Comparison of ENCODE assay signal across 1 cellular context in the genomic region with DNA sequence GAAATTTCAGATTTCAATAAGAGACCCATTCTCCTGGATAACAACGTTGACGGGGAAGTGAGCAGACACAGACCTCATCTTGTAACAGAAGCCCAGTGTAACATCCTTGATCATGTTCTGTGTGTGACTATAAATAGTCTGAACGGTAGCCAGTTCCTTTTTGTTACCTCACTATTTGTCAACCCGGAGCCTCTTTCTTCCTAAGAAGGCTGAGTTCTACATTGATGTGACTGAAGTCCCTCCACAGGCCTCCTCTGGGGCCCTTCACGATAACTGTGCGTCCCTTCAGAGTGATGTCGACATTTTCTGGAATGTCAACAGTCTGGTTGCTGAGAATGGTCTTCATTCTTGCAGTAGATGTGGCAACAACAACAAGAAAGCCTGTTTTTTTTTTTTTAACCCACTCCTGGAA.
TF ChIP-seq lines count a peak whose summit lies in the region.

No MANE protein-coding gene starts in this region.

TF ChIP-seq in HepG2, 621 proteins besides CTCF, POLR2A, EP300 and RAD21 (continued from another document and continues in another):
- TF ChIP-seq, protein P1, sequence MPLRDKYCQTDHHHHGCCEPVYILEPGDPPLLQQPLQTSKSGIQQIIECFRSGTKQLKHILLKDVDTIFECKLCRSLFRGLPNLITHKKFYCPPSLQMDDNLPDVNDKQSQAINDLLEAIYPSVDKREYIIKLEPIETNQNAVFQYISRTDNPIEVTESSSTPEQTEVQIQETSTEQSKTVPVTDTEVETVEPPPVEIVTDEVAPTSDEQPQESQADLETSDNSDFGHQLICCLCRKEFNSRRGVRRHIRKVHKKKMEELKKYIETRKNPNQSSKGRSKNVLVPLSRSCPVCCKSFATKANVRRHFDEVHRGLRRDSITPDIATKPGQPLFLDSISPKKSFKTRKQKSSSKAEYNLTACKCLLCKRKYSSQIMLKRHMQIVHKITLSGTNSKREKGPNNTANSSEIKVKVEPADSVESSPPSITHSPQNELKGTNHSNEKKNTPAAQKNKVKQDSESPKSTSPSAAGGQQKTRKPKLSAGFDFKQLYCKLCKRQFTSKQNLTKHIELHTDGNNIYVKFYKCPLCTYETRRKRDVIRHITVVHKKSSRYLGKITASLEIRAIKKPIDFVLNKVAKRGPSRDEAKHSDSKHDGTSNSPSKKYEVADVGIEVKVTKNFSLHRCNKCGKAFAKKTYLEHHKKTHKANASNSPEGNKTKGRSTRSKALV (CRISPR knock-in tag; IDR thresholded peaks at IDR 0.05), result no peak
- TF ChIP-seq, protein P2, sequence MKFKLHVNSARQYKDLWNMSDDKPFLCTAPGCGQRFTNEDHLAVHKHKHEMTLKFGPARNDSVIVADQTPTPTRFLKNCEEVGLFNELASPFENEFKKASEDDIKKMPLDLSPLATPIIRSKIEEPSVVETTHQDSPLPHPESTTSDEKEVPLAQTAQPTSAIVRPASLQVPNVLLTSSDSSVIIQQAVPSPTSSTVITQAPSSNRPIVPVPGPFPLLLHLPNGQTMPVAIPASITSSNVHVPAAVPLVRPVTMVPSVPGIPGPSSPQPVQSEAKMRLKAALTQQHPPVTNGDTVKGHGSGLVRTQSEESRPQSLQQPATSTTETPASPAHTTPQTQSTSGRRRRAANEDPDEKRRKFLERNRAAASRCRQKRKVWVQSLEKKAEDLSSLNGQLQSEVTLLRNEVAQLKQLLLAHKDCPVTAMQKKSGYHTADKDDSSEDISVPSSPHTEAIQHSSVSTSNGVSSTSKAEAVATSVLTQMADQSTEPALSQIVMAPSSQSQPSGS (CRISPR knock-in tag; IDR thresholded peaks at IDR 0.05), result peak; percentile 45; the same call in 1 of the 2 replicates
- TF ChIP-seq KAT7 (CRISPR knock-in tag; IDR thresholded peaks at IDR 0.05; ENCODE audit: borderline replicate concordance), result peak; percentile 85
- no peak for TF ChIP-seq LCORL (IDR thresholded peaks at IDR 0.05)
- TF ChIP-seq LCORL (CRISPR knock-in tag; IDR thresholded peaks at IDR 0.05), result no peak
- TF ChIP-seq FIP1L1 (IDR thresholded peaks at IDR 0.05; ENCODE audit: borderline replicate concordance, insufficient read depth, low read depth, low read length), result no peak
- TF ChIP-seq ZNF703 (CRISPR knock-in tag; IDR thresholded peaks at IDR 0.05; ENCODE audit: borderline replicate concordance), result no peak
- no peak for TF ChIP-seq MTF2 (CRISPR knock-in tag; IDR thresholded peaks at IDR 0.05; ENCODE audit: borderline replicate concordance)
- no peak for TF ChIP-seq SRF (IDR thresholded peaks at IDR 0.05; ENCODE audit: low read depth, low read length)
- no peak for TF ChIP-seq ZNF350 (CRISPR knock-in tag; IDR thresholded peaks at IDR 0.05; ENCODE audit: borderline replicate concordance, low read depth)
- no peak for TF ChIP-seq ZNF512 (CRISPR knock-in tag; IDR thresholded peaks at IDR 0.05)
- no peak for TF ChIP-seq CENPT (CRISPR knock-in tag; IDR thresholded peaks at IDR 0.05; ENCODE audit: low read depth)
- no peak for TF ChIP-seq ZNF10 (CRISPR knock-in tag; IDR thresholded peaks at IDR 0.05; ENCODE audit: borderline replicate concordance, low read depth)
- TF ChIP-seq ZNF331 (CRISPR knock-in tag; IDR thresholded peaks at IDR 0.05), result peak; percentile 68; the same call in 1 of the 2 replicates
- peak; percentile 44; the same call in 1 of the 2 replicates for TF ChIP-seq RXRA (CRISPR knock-in tag; IDR thresholded peaks at IDR 0.05)
- no peak for TF ChIP-seq ZNF577 (CRISPR knock-in tag; IDR thresholded peaks at IDR 0.05; ENCODE audit: borderline replicate concordance, low read depth)
- no peak for TF ChIP-seq PAF1 (CRISPR knock-in tag; IDR thresholded peaks at IDR 0.05)
- no peak for TF ChIP-seq ZBTB10 (CRISPR knock-in tag; IDR thresholded peaks at IDR 0.05; ENCODE audit: borderline replicate concordance)
- peak in 1 of 2 experiments; percentile 86; a peak in 1 of 4 replicates for TF ChIP-seq KLF16 (CRISPR knock-in tag; IDR thresholded peaks at IDR 0.05)
- TF ChIP-seq ZNF205 (CRISPR knock-in tag; IDR thresholded peaks at IDR 0.05), result peak; percentile 66; the same call in 1 of the 2 replicates
- no peak for TF ChIP-seq AGO1 (IDR thresholded peaks at IDR 0.05; ENCODE audit: low read depth, low read length, poor library complexity, severe bottlenecking)
- TF ChIP-seq CBX2 (IDR thresholded peaks at IDR 0.05; ENCODE audit: low read depth, low read length), result no peak
- no peak for TF ChIP-seq CBX2 (CRISPR knock-in tag; IDR thresholded peaks at IDR 0.05; ENCODE audit: low read depth)
- TF ChIP-seq ZNF333 (CRISPR knock-in tag; IDR thresholded peaks at IDR 0.05; ENCODE audit: borderline replicate concordance), result no peak
- TF ChIP-seq, protein P3, sequence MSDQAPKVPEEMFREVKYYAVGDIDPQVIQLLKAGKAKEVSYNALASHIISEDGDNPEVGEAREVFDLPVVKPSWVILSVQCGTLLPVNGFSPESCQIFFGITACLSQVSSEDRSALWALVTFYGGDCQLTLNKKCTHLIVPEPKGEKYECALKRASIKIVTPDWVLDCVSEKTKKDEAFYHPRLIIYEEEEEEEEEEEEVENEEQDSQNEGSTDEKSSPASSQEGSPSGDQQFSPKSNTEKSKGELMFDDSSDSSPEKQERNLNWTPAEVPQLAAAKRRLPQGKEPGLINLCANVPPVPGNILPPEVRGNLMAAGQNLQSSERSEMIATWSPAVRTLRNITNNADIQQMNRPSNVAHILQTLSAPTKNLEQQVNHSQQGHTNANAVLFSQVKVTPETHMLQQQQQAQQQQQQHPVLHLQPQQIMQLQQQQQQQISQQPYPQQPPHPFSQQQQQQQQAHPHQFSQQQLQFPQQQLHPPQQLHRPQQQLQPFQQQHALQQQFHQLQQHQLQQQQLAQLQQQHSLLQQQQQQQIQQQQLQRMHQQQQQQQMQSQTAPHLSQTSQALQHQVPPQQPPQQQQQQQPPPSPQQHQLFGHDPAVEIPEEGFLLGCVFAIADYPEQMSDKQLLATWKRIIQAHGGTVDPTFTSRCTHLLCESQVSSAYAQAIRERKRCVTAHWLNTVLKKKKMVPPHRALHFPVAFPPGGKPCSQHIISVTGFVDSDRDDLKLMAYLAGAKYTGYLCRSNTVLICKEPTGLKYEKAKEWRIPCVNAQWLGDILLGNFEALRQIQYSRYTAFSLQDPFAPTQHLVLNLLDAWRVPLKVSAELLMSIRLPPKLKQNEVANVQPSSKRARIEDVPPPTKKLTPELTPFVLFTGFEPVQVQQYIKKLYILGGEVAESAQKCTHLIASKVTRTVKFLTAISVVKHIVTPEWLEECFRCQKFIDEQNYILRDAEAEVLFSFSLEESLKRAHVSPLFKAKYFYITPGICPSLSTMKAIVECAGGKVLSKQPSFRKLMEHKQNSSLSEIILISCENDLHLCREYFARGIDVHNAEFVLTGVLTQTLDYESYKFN (CRISPR knock-in tag; conservative IDR thresholded peaks at IDR 0.05), result peak; percentile 81
- TF ChIP-seq YEATS2 (CRISPR knock-in tag; IDR thresholded peaks at IDR 0.05; ENCODE audit: borderline replicate concordance), result peak; percentile 62; the same call in 1 of the 2 replicates
- TF ChIP-seq KDM6A (CRISPR knock-in tag; IDR thresholded peaks at IDR 0.05; ENCODE audit: low read depth), result peak; percentile 45; the same call in 1 of the 2 replicates
- TF ChIP-seq, protein P4, sequence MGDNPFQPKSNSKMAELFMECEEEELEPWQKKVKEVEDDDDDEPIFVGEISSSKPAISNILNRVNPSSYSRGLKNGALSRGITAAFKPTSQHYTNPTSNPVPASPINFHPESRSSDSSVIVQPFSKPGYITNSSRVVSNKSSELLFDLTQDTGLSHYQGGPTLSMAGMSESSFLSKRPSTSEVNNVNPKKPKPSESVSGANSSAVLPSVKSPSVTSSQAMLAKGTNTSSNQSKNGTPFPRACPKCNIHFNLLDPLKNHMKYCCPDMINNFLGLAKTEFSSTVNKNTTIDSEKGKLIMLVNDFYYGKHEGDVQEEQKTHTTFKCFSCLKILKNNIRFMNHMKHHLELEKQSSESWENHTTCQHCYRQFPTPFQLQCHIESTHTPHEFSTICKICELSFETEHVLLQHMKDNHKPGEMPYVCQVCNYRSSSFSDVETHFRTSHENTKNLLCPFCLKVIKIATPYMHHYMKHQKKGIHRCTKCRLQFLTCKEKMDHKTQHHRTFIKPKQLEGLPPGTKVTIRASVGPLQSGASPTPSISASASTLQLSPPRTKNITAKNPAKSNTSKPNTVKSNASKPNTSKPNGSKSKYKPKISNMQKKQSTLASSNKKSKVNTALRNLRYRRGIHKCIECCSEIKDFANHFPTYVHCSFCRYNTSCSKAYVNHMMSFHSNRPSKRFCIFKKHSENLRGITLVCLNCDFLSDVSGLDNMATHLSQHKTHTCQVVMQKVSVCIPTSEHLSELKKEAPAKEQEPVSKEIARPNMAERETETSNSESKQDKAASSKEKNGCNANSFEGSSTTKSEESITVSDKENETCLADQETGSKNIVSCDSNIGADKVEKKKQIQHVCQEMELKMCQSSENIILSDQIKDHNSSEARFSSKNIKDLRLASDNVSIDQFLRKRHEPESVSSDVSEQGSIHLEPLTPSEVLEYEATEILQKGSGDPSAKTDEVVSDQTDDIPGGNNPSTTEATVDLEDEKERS (CRISPR knock-in tag; IDR thresholded peaks at IDR 0.05), result peak; percentile 27; the same call in 1 of the 2 replicates
- TF ChIP-seq HMG20B (CRISPR knock-in tag; conservative IDR thresholded peaks at IDR 0.05), result peak; percentile 75; the same call in 1 of the 2 replicates
- TF ChIP-seq TIGD3 (CRISPR knock-in tag; IDR thresholded peaks at IDR 0.05; ENCODE audit: borderline replicate concordance), result no peak
- TF ChIP-seq SNAI1 (CRISPR knock-in tag; IDR thresholded peaks at IDR 0.05; ENCODE audit: borderline replicate concordance), result no peak
- TF ChIP-seq, protein P5, sequence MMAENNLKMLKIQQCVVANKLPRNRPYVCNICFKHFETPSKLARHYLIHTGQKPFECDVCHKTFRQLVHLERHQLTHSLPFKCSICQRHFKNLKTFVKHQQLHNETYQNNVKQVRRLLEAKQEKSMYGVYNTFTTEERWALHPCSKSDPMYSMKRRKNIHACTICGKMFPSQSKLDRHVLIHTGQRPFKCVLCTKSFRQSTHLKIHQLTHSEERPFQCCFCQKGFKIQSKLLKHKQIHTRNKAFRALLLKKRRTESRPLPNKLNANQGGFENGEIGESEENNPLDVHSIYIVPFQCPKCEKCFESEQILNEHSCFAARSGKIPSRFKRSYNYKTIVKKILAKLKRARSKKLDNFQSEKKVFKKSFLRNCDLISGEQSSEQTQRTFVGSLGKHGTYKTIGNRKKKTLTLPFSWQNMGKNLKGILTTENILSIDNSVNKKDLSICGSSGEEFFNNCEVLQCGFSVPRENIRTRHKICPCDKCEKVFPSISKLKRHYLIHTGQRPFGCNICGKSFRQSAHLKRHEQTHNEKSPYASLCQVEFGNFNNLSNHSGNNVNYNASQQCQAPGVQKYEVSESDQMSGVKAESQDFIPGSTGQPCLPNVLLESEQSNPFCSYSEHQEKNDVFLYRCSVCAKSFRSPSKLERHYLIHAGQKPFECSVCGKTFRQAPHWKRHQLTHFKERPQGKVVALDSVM (CRISPR knock-in tag; IDR thresholded peaks at IDR 0.05), result peak; percentile 33; the same call in 1 of the 2 replicates
- no peak for TF ChIP-seq TBX3 (IDR thresholded peaks at IDR 0.05; ENCODE audit: borderline replicate concordance)
- peak; percentile 68; the same call in 1 of the 2 replicates for TF ChIP-seq IKZF5 (CRISPR knock-in tag; IDR thresholded peaks at IDR 0.05)
